Comparison of ENCODE assay signal across 20 cellular contexts in genomic region chr4:112771-113170, GRCh38.
"Had no signal": no experiment of that assay in that cellular context is flagged by ENCODE, and none has a peak within 500 bp of the region (broad histone marks: within the 10 kb centered on the region; RNA-seq: fewer than 3 reads in every experiment).

No MANE protein-coding gene starts in this region.

- H3K36me3 ChIP-seq: gastroesophageal sphincter, heart left ventricle, left lung, lower lobe of right lung had no signal

- H3K4me3 ChIP-seq: gastroesophageal sphincter, heart left ventricle, left lung, lower lobe of right lung, mucosa of descending colon had no signal

- DNase-seq: cortex of kidney; effector CD8-positive, alpha-beta T cell; effector memory CD8-positive, alpha-beta T cell; endodermal cell; erythroblast; foreskin keratinocyte; heart left ventricle; hippocampal formation; left cardiac atrium; left lung; left ventricle myocardium superior; lower lobe of right lung; mesenchymal stem cell; mucosa of descending colon; naive B cell had no signal

- H3K4me1 ChIP-seq: foreskin keratinocyte, left lung, lower lobe of right lung had no signal

- ATAC-seq: effector memory CD8-positive, alpha-beta T cell; esophagus mucosa; foreskin keratinocyte; gastroesophageal sphincter; heart left ventricle; left cardiac atrium; left lung; left ventricle myocardium superior; lower lobe of right lung; mucosa of descending colon had no signal

- H3K4me3 Mint-ChIP-seq: dendritic cell treated with granulocyte-macrophage colony-stimulating factor and Interleukin-4, amounts not matched to agents 40 ng/mL and 50 ng/mL, for 4 days; effector memory CD8-positive, alpha-beta T cell; endodermal cell; mesothelial cell of epicardium; naive B cell had no signal

- H3K27ac Mint-ChIP-seq: dendritic cell treated with granulocyte-macrophage colony-stimulating factor and Interleukin-4, amounts not matched to agents 40 ng/mL and 50 ng/mL, for 4 days; effector memory CD8-positive, alpha-beta T cell; endodermal cell; mesothelial cell of epicardium; naive B cell had no signal

- H3K27ac ChIP-seq: epithelial cell of prostate, foreskin keratinocyte, gastroesophageal sphincter, heart left ventricle, left lung, lower lobe of right lung had no signal

- H3K4me1 Mint-ChIP-seq: endodermal cell, mesothelial cell of epicardium had no signal
